In genomic region chr14:22333408-22334274, GRCh38 we compare ENCODE assay signal across 1 cellular context.
TF ChIP-seq lines count a peak whose summit lies in the region.

No MANE protein-coding gene starts in this region.

TF ChIP-seq in HepG2, 621 proteins besides CTCF, POLR2A, EP300 and RAD21 (continued from another document and continues in another):
- TF ChIP-seq PRDM4 (CRISPR knock-in tag; IDR thresholded peaks at IDR 0.05; ENCODE audit: borderline replicate concordance) (no peak), ATAD3A (CRISPR knock-in tag; IDR thresholded peaks at IDR 0.05) (no peak), ZNF75D (CRISPR knock-in tag; IDR thresholded peaks at IDR 0.05; ENCODE audit: borderline replicate concordance) (no peak), GLMP (CRISPR knock-in tag; IDR thresholded peaks at IDR 0.05; ENCODE audit: borderline replicate concordance) (no peak), REST (IDR thresholded peaks at IDR 0.05; ENCODE audit: borderline replicate concordance in 1 of 2, low read depth in 1 of 2, low read length in 2 of 2) (no peak; a peak in 1 of 4 replicates), NFRKB (IDR thresholded peaks at IDR 0.05) (no peak), ZBTB10 (CRISPR knock-in tag; IDR thresholded peaks at IDR 0.05; ENCODE audit: borderline replicate concordance) (no peak), NRL (CRISPR knock-in tag; IDR thresholded peaks at IDR 0.05; ENCODE audit: borderline replicate concordance) (no peak), SIN3B (IDR thresholded peaks at IDR 0.05; ENCODE audit: low read length) (no peak), ATF7-NPFF (CRISPR knock-in tag; IDR thresholded peaks at IDR 0.05; ENCODE audit: low read depth) (no peak), CHD4 (IDR thresholded peaks at IDR 0.05; ENCODE audit: borderline replicate concordance, low read length) (peak; percentile 75; the same call in 1 of the 2 replicates), NFYB (CRISPR knock-in tag; IDR thresholded peaks at IDR 0.05) (no peak), HNF4A (CRISPR knock-in tag; IDR thresholded peaks at IDR 0.05) (no peak), ATF2 (CRISPR knock-in tag; IDR thresholded peaks at IDR 0.05) (no peak), ZNF567 (CRISPR knock-in tag; IDR thresholded peaks at IDR 0.05; ENCODE audit: borderline replicate concordance) (no peak), ZNF576 (CRISPR knock-in tag; IDR thresholded peaks at IDR 0.05) (no peak), MBNL3 (CRISPR knock-in tag; conservative IDR thresholded peaks at IDR 0.05) (no peak), HOXA3 (CRISPR knock-in tag; IDR thresholded peaks at IDR 0.05) (no peak), MEIS1 (CRISPR knock-in tag; IDR thresholded peaks at IDR 0.05; ENCODE audit: borderline replicate concordance) (no peak), MEIS2 (CRISPR knock-in tag; IDR thresholded peaks at IDR 0.05) (peak; percentile 95), GRHL1 (CRISPR knock-in tag; conservative IDR thresholded peaks at IDR 0.05) (no peak), ZNF713 (CRISPR knock-in tag; IDR thresholded peaks at IDR 0.05) (no peak), ZNF414 (CRISPR knock-in tag; IDR thresholded peaks at IDR 0.05) (no peak), NFYC (CRISPR knock-in tag; IDR thresholded peaks at IDR 0.05) (no peak), ZNF616 (CRISPR knock-in tag; IDR thresholded peaks at IDR 0.05; ENCODE audit: low read depth) (no peak), ZNF317 (CRISPR knock-in tag; IDR thresholded peaks at IDR 0.05) (no peak), PHF8 (CRISPR knock-in tag; IDR thresholded peaks at IDR 0.05) (no peak), THRA (CRISPR knock-in tag; IDR thresholded peaks at IDR 0.05; ENCODE audit: borderline replicate concordance) (peak; percentile 28; the same call in 1 of the 2 replicates), SIX1 (CRISPR knock-in tag; IDR thresholded peaks at IDR 0.05; ENCODE audit: borderline replicate concordance) (peak; percentile 40; the same call in 1 of the 2 replicates), NCOA1 (CRISPR knock-in tag; IDR thresholded peaks at IDR 0.05) (no peak), MXI1 (IDR thresholded peaks at IDR 0.05; ENCODE audit: borderline replicate concordance, low read depth, low read length) (peak; percentile 21; the same call in 1 of the 3 replicates), CHCHD3 (CRISPR knock-in tag; IDR thresholded peaks at IDR 0.05) (no peak), JUND (CRISPR knock-in tag; IDR thresholded peaks at IDR 0.05) (peak; percentile 99), ZNF768 (CRISPR knock-in tag; IDR thresholded peaks at IDR 0.05) (no peak), ZNF225 (CRISPR knock-in tag; IDR thresholded peaks at IDR 0.05) (no peak), NR2F6 (IDR thresholded peaks at IDR 0.05) (peak; percentile 44; the same call in 1 of the 2 replicates), NR2F6 (CRISPR knock-in tag; IDR thresholded peaks at IDR 0.05) (peak; percentile 64), ZHX2 (IDR thresholded peaks at IDR 0.05; ENCODE audit: low read depth) (no peak), ZHX2 (CRISPR knock-in tag; IDR thresholded peaks at IDR 0.05; ENCODE audit: borderline replicate concordance) (no peak)
